8 cellular contexts compared by ENCODE assay signal in genomic region chr6:98947411-98948292, GRCh38. TPM values are rescaled to one million over a fixed set of nuclear protein-coding genes. Genes with fewer than 3 reads are reported as not detected.
A peak's percentile ranks its signal among the peaks of the same experiment; 100 is the strongest.
DNase-seq lines count a peak whose midpoint lies in the region; ATAC-seq and TF ChIP-seq lines count a peak whose summit lies in the region.

Gene FBXL4, minus strand, starts transcription at chr6:98947946. Its CDS starts 20,958 bp downstream, at chr6:98926988.

- H3K27ac Mint-ChIP-seq in dendritic cell treated with granulocyte-macrophage colony-stimulating factor and Interleukin-4, amounts not matched to agents 40 ng/mL and 50 ng/mL, for 4 days: peak within 1 kb of the TSS; percentile 97

- H3K4me3 Mint-ChIP-seq in dendritic cell treated with granulocyte-macrophage colony-stimulating factor and Interleukin-4, amounts not matched to agents 40 ng/mL and 50 ng/mL, for 4 days: peak within 1 kb of the TSS; percentile 91

- intact Hi-C loops in dendritic cell treated with granulocyte-macrophage colony-stimulating factor and Interleukin-4, amounts not matched to agents 40 ng/mL and 50 ng/mL, for 4 days (cut with micrococcal nuclease): loop anchor here (10.0 kb wide), 1 partner anchor 1663 kb away; the partner anchor contains the start of gene MMS22L
- intact Hi-C loops in left lung (cut with DNase I): no loop called here

- H3K4me3 ChIP-seq in BE2C (ENCODE audit: low read depth, low read length) (peak within 1 kb of the TSS; percentile 85), left lung (peak within 1 kb of the TSS; percentile 59 to 73)

- H3K27me3 Mint-ChIP-seq in dendritic cell treated with granulocyte-macrophage colony-stimulating factor and Interleukin-4, amounts not matched to agents 40 ng/mL and 50 ng/mL, for 4 days: no peaks in the 10 kb centered on the region

- peaks cover 15% of the 10 kb centered on the region for H3K36me3 Mint-ChIP-seq in dendritic cell treated with granulocyte-macrophage colony-stimulating factor and Interleukin-4, amounts not matched to agents 40 ng/mL and 50 ng/mL, for 4 days (ENCODE audit: low read depth)

- peak; percentile 92 for DNase-seq in BE2C
- peak; percentile 81 to 96 for DNase-seq in NCI-H526 (lab: John Stamatoyannopoulos, UW)
- DNase-seq in activated CD4-positive, alpha-beta T cell treated with anti-CD3 and anti-CD28 coated beads, Interleukin-2, amount 50 U/mL, for 1 hour: peak; percentile 68
- DNase-seq in left lung: peak; percentile 89 to 96
- DNase-seq in stimulated activated CD4-positive, alpha-beta T cell treated with anti-CD3 and anti-CD28 coated beads, Interleukin-4, amount 100 ng/mL, for 1 hour: peak; percentile 83

- H3K9me3 Mint-ChIP-seq in dendritic cell treated with granulocyte-macrophage colony-stimulating factor and Interleukin-4, amounts not matched to agents 40 ng/mL and 50 ng/mL, for 4 days: peaks cover 1% of the 10 kb centered on the region

- ATAC-seq in GM19043 (IDR thresholded peaks at IDR 0.05; ENCODE audit: low read depth, unreplicated experiment) (peak; percentile 69), HG03342 (IDR thresholded peaks at IDR 0.05; ENCODE audit: unreplicated experiment) (peak; percentile 79), left lung (peak; percentile 95)

- H3K36me3 ChIP-seq in BE2C: no peaks in the 10 kb centered on the region
- H3K36me3 ChIP-seq in left lung: no peaks in the 10 kb centered on the region

- TF ChIP-seq CTCF in BE2C (IDR thresholded peaks at IDR 0.05; ENCODE audit: low read depth, low read length) (no peak), left lung (IDR thresholded peaks at IDR 0.05) (no peak)

- H3K4me1 ChIP-seq in BE2C (peaks cover 8% of the 10 kb centered on the region; the same call in 1 of the 2 replicates), left lung (peaks cover 10 to 30% of the 10 kb centered on the region in 2 donors)

- peaks cover 17% of the 10 kb centered on the region for H3K4me1 Mint-ChIP-seq in dendritic cell treated with granulocyte-macrophage colony-stimulating factor and Interleukin-4, amounts not matched to agents 40 ng/mL and 50 ng/mL, for 4 days (ENCODE audit: low read depth)

- H3K27me3 ChIP-seq in BE2C (no peaks in the 10 kb centered on the region), left lung (no peaks in the 10 kb centered on the region)

- peak within 1 kb of the TSS; percentile 86 to 95 for H3K27ac ChIP-seq in left lung

- no peaks in the 10 kb centered on the region for H3K9me3 ChIP-seq in BE2C
- H3K9me3 ChIP-seq in left lung: no peaks in the 10 kb centered on the region

RNA-seq across cellular contexts. Expression of gene FBXL4, which starts in this region (rescaled TPM):
- polyA plus RNA-seq in BE2C (2012; ENCODE audit: insufficient read depth, insufficient read length, low read depth): 2.1 TPM
- 10 to 100 TPM; 20.5 to 20.7 TPM for total RNA-seq in left lung

Comparison
In these comparisons a context has a peak if more than half of its experiments do, and no peak if none do; other contexts are left out.
1. Peak in every context shown above with its lines: DNase-seq, ATAC-seq, H3K4me3 ChIP-seq and H3K27ac ChIP-seq.